Comparison of ENCODE assay signal across 9 cellular contexts in the genomic region with DNA sequence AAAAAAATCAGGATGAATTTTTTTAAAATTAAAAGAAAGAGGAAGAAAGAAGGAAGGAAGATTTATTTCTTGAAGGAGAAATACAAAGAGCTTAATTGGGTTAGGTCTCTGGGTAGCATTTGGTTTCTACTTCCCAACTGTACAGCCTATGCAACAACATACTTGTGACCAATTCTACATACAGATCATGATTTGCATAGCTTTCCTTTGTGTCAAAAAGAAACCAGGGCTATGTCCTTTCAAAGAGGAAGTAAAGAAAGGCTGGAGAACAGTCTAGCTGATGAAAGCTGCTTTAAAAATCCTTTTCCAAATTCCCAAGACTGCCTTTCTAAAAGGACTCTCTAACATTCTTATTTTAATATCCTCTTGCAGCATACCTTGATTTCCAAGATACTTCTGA. TPM values are rescaled to one million over a fixed set of nuclear protein-coding genes. Genes with fewer than 3 reads are reported as not detected.
A peak's percentile ranks its signal among the peaks of the same experiment; 100 is the strongest.
DNase-seq lines count a peak whose midpoint lies in the region; ATAC-seq and TF ChIP-seq lines count a peak whose summit lies in the region.
"Had no signal": no experiment of that assay in that cellular context is flagged by ENCODE, and none has a peak within 500 bp of the region (broad histone marks: within the 10 kb centered on the region; RNA-seq: fewer than 3 reads in every experiment).

No MANE protein-coding gene starts in this region.

- no peaks in the 10 kb centered on the region for H3K79me2 ChIP-seq in OCI-LY3 (ENCODE audit: low read length)

- peaks cover 16% of the 10 kb centered on the region for H3K36me3 ChIP-seq in OCI-LY3 (replicated peaks; ENCODE audit: low read depth, low read length)
- H3K36me3 ChIP-seq in skeletal muscle satellite cell (ENCODE audit: insufficient read depth, low read length): peaks cover 5% of the 10 kb centered on the region
- 0 out of 2 replicates have a peak, but pooled peaks cover 3% of the 10 kb centered on the region for H3K36me3 ChIP-seq in MG63

- no peaks in the 10 kb centered on the region for H4K20me1 ChIP-seq in OCI-LY3 (ENCODE audit: insufficient read depth, low read length)

- peak overlapping the region; percentile 2; the same call in 1 of the 2 replicates for H3K27ac ChIP-seq in OCI-LY3 (ENCODE audit: low read length)
- H3K27ac ChIP-seq: gastrocnemius medialis had no signal

- DNase-seq in NCI-H748 treated with DMSO at 0.1 percent for 48 hours (lab: John Stamatoyannopoulos, UW): no peak
- DNase-seq in activated gamma-delta T cell (lab: John Stamatoyannopoulos, UW): no peak
- no peak for DNase-seq in MG63
- DNase-seq: activated CD4-positive, alpha-beta T cell treated with anti-CD3 and anti-CD28 coated beads, Interleukin-2, amount 50 U/mL, for 4 hours; gastrocnemius medialis had no signal

- H2AFZ ChIP-seq in OCI-LY3 (ENCODE audit: low read depth, low read length): no peak overlapping the region

- peaks cover 25% of the 10 kb centered on the region for H3K4me1 ChIP-seq in OCI-LY3 (ENCODE audit: low read length)
- H3K4me1 ChIP-seq in skeletal muscle satellite cell (ENCODE audit: control insufficient read depth, insufficient read depth, low read length): peaks cover 11% of the 10 kb centered on the region
- H3K4me1 ChIP-seq: gastrocnemius medialis had no signal

- H3K4me3 ChIP-seq in OCI-LY3 (ENCODE audit: low read length): 0 out of 2 replicates have a peak overlapping the region, but pooled peaks have one; percentile 5
- no peak overlapping the region for H3K4me3 ChIP-seq in skeletal muscle satellite cell (ENCODE audit: low read length)
- no peak overlapping the region for H3K4me3 ChIP-seq in MG63
- H3K4me3 ChIP-seq: gastrocnemius medialis had no signal

- no peaks in the 10 kb centered on the region for H3K9me3 ChIP-seq in OCI-LY3 (ENCODE audit: insufficient read depth, low read length)
- no peaks in the 10 kb centered on the region for H3K9me3 ChIP-seq in skeletal muscle satellite cell (replicated peaks; ENCODE audit: low read length)
- H3K9me3 ChIP-seq in MG63: no peaks in the 10 kb centered on the region
- H3K9me3 ChIP-seq: gastrocnemius medialis had no signal

- H3K27me3 ChIP-seq in OCI-LY3 (ENCODE audit: low read depth, low read length): no peaks in the 10 kb centered on the region
- H3K27me3 ChIP-seq in skeletal muscle satellite cell (ENCODE audit: control insufficient read depth, insufficient read depth, low read length): no peaks in the 10 kb centered on the region
- no peaks in the 10 kb centered on the region for H3K27me3 ChIP-seq in MG63
- H3K27me3 ChIP-seq: gastrocnemius medialis had no signal

- H3K9ac ChIP-seq in OCI-LY3 (ENCODE audit: low read length) (peak overlapping the region; percentile 19; the same call in 1 of the 2 replicates), skeletal muscle satellite cell (ENCODE audit: low read depth, low read length) (no peak overlapping the region)

- ATAC-seq in GM19043 (IDR thresholded peaks at IDR 0.05; ENCODE audit: low read depth, unreplicated experiment) (peak; percentile 99), HG02884 (IDR thresholded peaks at IDR 0.05; ENCODE audit: unreplicated experiment) (peak; percentile 99)
- ATAC-seq: gastrocnemius medialis had no signal

- H3K4me2 ChIP-seq in OCI-LY3 (ENCODE audit: low read length) (peak overlapping the region; percentile 47), skeletal muscle satellite cell (ENCODE audit: low read length) (peak overlapping the region; percentile 30)

- no peak for TF ChIP-seq CTCF in OCI-LY3 (IDR thresholded peaks at IDR 0.05; ENCODE audit: low read depth, low read length)

RNA-seq across cellular contexts. Expression of a gene that starts 6.1 kb away (rescaled TPM):
- total RNA-seq in skeletal muscle satellite cell (2012; rRNA removed): under 0.01 TPM in 1 of 2 replicates, not detected in the other
- not detected in 2 replicates for total RNA-seq in MG63 (2014; rRNA removed; shearing (Covaris generic); ENCODE audit: low replicate concordance)

RNA-seq across cellular contexts. Expression of a gene that starts 54.2 kb away (rescaled TPM):
- 16.2 and 16.6 TPM in 2 replicates for total RNA-seq in skeletal muscle satellite cell (2012; rRNA removed)
- total RNA-seq in MG63 (2014; rRNA removed; shearing (Covaris generic); ENCODE audit: low replicate concordance): 10.3 and 11.1 TPM in 2 replicates

RNA-seq across cellular contexts. Expression of a gene that starts 54.4 kb away (rescaled TPM):
- total RNA-seq in skeletal muscle satellite cell (2012; rRNA removed): 11.7 and 13.8 TPM in 2 replicates
- 13.1 and 16.5 TPM in 2 replicates for total RNA-seq in MG63 (2014; rRNA removed; shearing (Covaris generic); ENCODE audit: low replicate concordance)
